Comparison of ENCODE assay signal across 13 cellular contexts in genomic region chr20:41175727-41176330, GRCh38. TPM values are rescaled to one million over a fixed set of nuclear protein-coding genes. Genes with fewer than 3 reads are reported as not detected.
DNase-seq lines count a peak whose midpoint lies in the region; ATAC-seq and TF ChIP-seq lines count a peak whose summit lies in the region.
"Had no signal": no experiment of that assay in that cellular context is flagged by ENCODE, and none has a peak within 500 bp of the region (broad histone marks: within the 10 kb centered on the region; RNA-seq: fewer than 3 reads in every experiment).

No MANE protein-coding gene starts in this region.

- TF ChIP-seq CTCF in heart left ventricle (IDR thresholded peaks at IDR 0.05), result no peak

- no peak overlapping the region for H3K4me3 Mint-ChIP-seq in CD4-positive, alpha-beta memory T cell

- H3K36me3 ChIP-seq in CD4-positive, alpha-beta memory T cell (ENCODE audit: insufficient read depth, low read length), result peaks cover 53% of the 10 kb centered on the region
- H3K36me3 ChIP-seq in heart left ventricle (peaks cover 0 to 66% (median 50%) of the 10 kb centered on the region in 9 donors), skeletal muscle satellite cell (ENCODE audit: insufficient read depth, low read length) (peaks cover 68% of the 10 kb centered on the region)

- H3K4me1 ChIP-seq in CD4-positive, alpha-beta memory T cell (ENCODE audit: insufficient read depth, low read length), result no peaks in the 10 kb centered on the region
- H3K4me1 ChIP-seq in heart left ventricle (peaks cover 17 to 92% (median 72%) of the 10 kb centered on the region in 12 donors), skeletal muscle satellite cell (ENCODE audit: control insufficient read depth, insufficient read depth, low read length) (peaks cover 69% of the 10 kb centered on the region)

- peak overlapping the region in 6 of 7 donors; percentile 0 to 80 (median 60) for H3K27ac Mint-ChIP-seq in CD4-positive, alpha-beta memory T cell
- peak overlapping the region; percentile 37 to 71 for H3K27ac Mint-ChIP-seq in activated naive CD4-positive, alpha-beta T cell treated with anti-CD3 and anti-CD28 coated beads, Interleukin-2, amount 50 U/mL, for 72 hours

- H3K4me3 ChIP-seq in CD4-positive, alpha-beta memory T cell (ENCODE audit: low read length in 2 of 2), result no peak overlapping the region
- H3K4me3 ChIP-seq in heart left ventricle (no peak overlapping the region), skeletal muscle satellite cell (ENCODE audit: low read length) (no peak overlapping the region)

- CTCF ChIA-PET in CD4-positive, alpha-beta memory T cell (lab: Charles Lee; ENCODE audit: partially characterized antibody), result interaction anchor here (0.9 to 1.6 kb wide), 3 partner anchors 40 to 162 kb away, joined by 3 to 4 read pairs (median 4); no protein-coding TSS in a partner anchor

- POLR2A ChIA-PET in CD4-positive, alpha-beta memory T cell (lab: Charles Lee; ENCODE audit: partially characterized antibody), result interaction anchor here (1.5 kb wide), 1 partner anchor 18 kb away, joined by 4 read pairs; no protein-coding TSS in a partner anchor

- H3K27me3 Mint-ChIP-seq in CD4-positive, alpha-beta memory T cell, result no peaks in the 10 kb centered on the region

- H3K36me3 Mint-ChIP-seq in CD4-positive, alpha-beta memory T cell, result peaks cover 28 to 63% of the 10 kb centered on the region in 2 donors
- H3K36me3 Mint-ChIP-seq in activated naive CD4-positive, alpha-beta T cell treated with anti-CD3 and anti-CD28 coated beads, Interleukin-2, amount 50 U/mL, for 72 hours, result peaks cover 0 to 10% of the 10 kb centered on the region in 2 donors

- WGBS in heart left ventricle, 4 donors, result 63 to 71% (median 65%) methylated on average over 7 of the region's 7 CpGs

- ATAC-seq in activated naive CD4-positive, alpha-beta T cell treated with anti-CD3 and anti-CD28 coated beads, Interleukin-2, amount 50 U/mL, for 72 hours, result no peak
- ATAC-seq in heart left ventricle, result peak in 3 of 4 donors; percentile 3 to 19 (median 16)
- no peak for ATAC-seq in HG02973 (IDR thresholded peaks at IDR 0.05; ENCODE audit: unreplicated experiment)
- ATAC-seq in GM19395 (IDR thresholded peaks at IDR 0.05; ENCODE audit: unreplicated experiment), result no peak

- no peak for TF ChIP-seq POLR2A in heart left ventricle (IDR thresholded peaks at IDR 0.05)

- H3K4me2 ChIP-seq in skeletal muscle satellite cell (ENCODE audit: low read length), result no peak overlapping the region

- intact Hi-C loops in CD4-positive, alpha-beta memory T cell (cut with micrococcal nuclease), result no loop called here
- intact Hi-C loops in heart left ventricle (cut with DNase I), result loop anchor here in 6 of 10 donors (2.0 to 10.0 kb wide), 7 partner anchors 55 to 239 kb away; partner anchors contain the start of gene ZHX3 (in 1 of the 6)

- peak overlapping the region; percentile 62 for H3K9ac ChIP-seq in skeletal muscle satellite cell (ENCODE audit: low read depth, low read length)

- H3K27me3 ChIP-seq in CD4-positive, alpha-beta memory T cell (ENCODE audit: insufficient read depth, low read length), result no peaks in the 10 kb centered on the region
- H3K27me3 ChIP-seq in heart left ventricle, result no peaks in the 10 kb centered on the region
- no peaks in the 10 kb centered on the region for H3K27me3 ChIP-seq in skeletal muscle satellite cell (ENCODE audit: control insufficient read depth, insufficient read depth, low read length)

- H3K9me3 ChIP-seq in CD4-positive, alpha-beta memory T cell (ENCODE audit: control insufficient read depth in 1 of 2, low read length in 2 of 2), result no peaks in the 10 kb centered on the region
- H3K9me3 ChIP-seq in heart left ventricle, result no peaks in the 10 kb centered on the region
- H3K9me3 ChIP-seq in skeletal muscle satellite cell (replicated peaks; ENCODE audit: low read length), result no peaks in the 10 kb centered on the region

- no peak for DNase-seq in CD4-positive, alpha-beta memory T cell
- DNase-seq in activated naive CD4-positive, alpha-beta T cell treated with anti-CD3 and anti-CD28 coated beads, Interleukin-2, amount 50 U/mL, for 72 hours (ENCODE audit: low spot score in 2 of 2), result peak in 1 of 2 donors; percentile 30
- DNase-seq in heart left ventricle, result peak in 3 of 5 donors; percentile 4 to 19 (median 14)
- DNase-seq in activated effector memory CD4-positive, alpha-beta T cell treated with Interleukin-2 at 50 U/mL for 16 hours, result no peak
- DNase-seq in activated effector memory CD4-positive, alpha-beta T cell treated with anti-CD3 and anti-CD28 coated beads, Interleukin-2, amount 50 U/mL, for 16 hours, result no peak
- DNase-seq: activated CD4-positive, alpha-beta T cell treated with anti-CD3 and anti-CD28 coated beads for 4 hours; kidney; NCI-H1694 treated with DMSO at 0.1 percent for 48 hours; stimulated activated CD4-positive, alpha-beta T cell treated with anti-CD3 and anti-CD28 coated beads, Interleukin-2, amount 100 ng/mL, for 48 hours; SW 1271 had no signal

- peaks cover 2 to 21% (median 4%) of the 10 kb centered on the region in 4 donors for H3K4me1 Mint-ChIP-seq in CD4-positive, alpha-beta memory T cell

- no peak overlapping the region for H3K27ac ChIP-seq in CD4-positive, alpha-beta memory T cell (ENCODE audit: low read depth, low read length)
- H3K27ac ChIP-seq in heart left ventricle, result peak overlapping the region; percentile 54 to 93 (median 82)

- H3K9me3 Mint-ChIP-seq in CD4-positive, alpha-beta memory T cell, result no peaks in the 10 kb centered on the region
- H3K9me3 Mint-ChIP-seq in activated naive CD4-positive, alpha-beta T cell treated with anti-CD3 and anti-CD28 coated beads, Interleukin-2, amount 50 U/mL, for 72 hours, result no peaks in the 10 kb centered on the region

RNA-seq across cellular contexts. Expression of gene PLCG1, which starts 38.5 kb away (rescaled TPM):
- 100 to 1,000 TPM; 319 to 320 TPM for total RNA-seq in CD4-positive, alpha-beta memory T cell
- polyA plus RNA-seq in CD4-positive, alpha-beta memory T cell, result 10 to 100 TPM; 22.8 to 68.7 TPM
- total RNA-seq in activated naive CD4-positive, alpha-beta T cell treated with anti-CD3 and anti-CD28 coated beads, Interleukin-2, amount 50 U/mL, for 72 hours, result 100 to 1,000 TPM; 153 to 348 TPM
- total RNA-seq in heart left ventricle, result 10 to 100 TPM; 32.5 to 72.2 (median 55.9) TPM
- polyA plus RNA-seq in heart left ventricle, result 10 to 100 TPM; 37.9 to 44.9 TPM
- 31.2 and 43.9 TPM in 2 replicates for total RNA-seq in skeletal muscle satellite cell (2012; rRNA removed)

Comparison
In these comparisons a context has a peak if more than half of its experiments do, and no peak if none do; other contexts are left out.
1. DNase-seq: peak in heart left ventricle (3 of 5); none in CD4-positive, alpha-beta memory T cell (0 of 5), activated effector memory CD4-positive, alpha-beta T cell treated with Interleukin-2 at 50 U/mL for 16 hours (single experiment) and activated effector memory CD4-positive, alpha-beta T cell treated with anti-CD3 and anti-CD28 coated beads, Interleukin-2, amount 50 U/mL, for 16 hours (single experiment).
2. ATAC-seq: peak in heart left ventricle (3 of 4); none in activated naive CD4-positive, alpha-beta T cell treated with anti-CD3 and anti-CD28 coated beads, Interleukin-2, amount 50 U/mL, for 72 hours (0 of 2), HG02973 (single experiment) and GM19395 (single experiment).